Comparison of ENCODE assay signal across 28 cellular contexts in the genomic region with DNA sequence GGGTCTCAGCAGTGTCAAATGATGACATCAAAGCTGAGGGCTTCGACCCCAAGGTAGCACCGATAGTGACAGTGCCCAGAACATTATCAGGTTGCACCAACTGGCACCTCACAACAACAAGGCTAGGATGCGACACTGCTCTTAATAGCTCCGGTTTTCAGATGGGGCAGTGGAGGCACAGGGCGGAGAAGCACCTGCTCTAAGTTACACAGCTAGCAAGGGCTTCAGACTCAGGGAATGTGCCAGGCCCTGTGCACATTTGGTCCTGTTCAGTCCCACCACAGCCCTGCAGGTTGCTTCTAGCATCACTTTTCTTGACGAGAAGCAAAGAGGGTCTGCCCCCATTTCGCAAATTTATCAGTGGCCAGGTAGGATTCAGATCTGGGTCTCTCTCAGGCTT.
DNase-seq lines count a peak whose midpoint lies in the region; ATAC-seq lines count a peak whose summit lies in the region.
"Had no signal": no experiment of that assay in that cellular context is flagged by ENCODE, and none has a peak within 500 bp of the region (broad histone marks: within the 10 kb centered on the region; RNA-seq: fewer than 3 reads in every experiment).

No MANE protein-coding gene starts in this region.

- no peak for ATAC-seq in CD4-positive, CD25-positive, alpha-beta regulatory T cell (ENCODE audit: low read depth in 2 of 2)
- ATAC-seq in stimulated activated effector memory CD8-positive, alpha-beta T cell treated with anti-CD3 and anti-CD28 coated beads, Interleukin-12 subunit alpha, Interleukin-12 subunit beta, amount 100 ng/mL, for 72 hours = no peak
- no peak for ATAC-seq in HG03571 (IDR thresholded peaks at IDR 0.05; ENCODE audit: unreplicated experiment)
- ATAC-seq: gastroesophageal sphincter, GM23338, natural killer cell had no signal

- peaks cover 3% of the 10 kb centered on the region for H3K36me3 ChIP-seq in CD4-positive, CD25-positive, alpha-beta regulatory T cell (ENCODE audit: control insufficient read depth, insufficient read depth, low read length)
- H3K36me3 ChIP-seq: gastroesophageal sphincter had no signal

- H3K4me1 Mint-ChIP-seq in activated CD4-positive, alpha-beta memory T cell treated with anti-CD3 and anti-CD28 coated beads for 36 hours (ENCODE audit: low read depth) = peaks cover 68% of the 10 kb centered on the region
- peaks cover 68% of the 10 kb centered on the region for H3K4me1 Mint-ChIP-seq in activated CD4-positive, alpha-beta memory T cell treated with anti-CD3 and anti-CD28 coated beads, Interleukin-2, amount 10 ng/mL, durations not matched to agents 7 days and 5 days
- H3K4me1 Mint-ChIP-seq in CD4-positive, CD25-positive, alpha-beta regulatory T cell = peaks cover 20 to 82% (median 44%) of the 10 kb centered on the region in 4 donors
- peaks cover 55% of the 10 kb centered on the region for H3K4me1 Mint-ChIP-seq in stimulated activated effector memory CD8-positive, alpha-beta T cell treated with anti-CD3 and anti-CD28 coated beads, Interleukin-12 subunit alpha, Interleukin-12 subunit beta, amount 100 ng/mL, for 72 hours

- no peak overlapping the region for H3K4me3 ChIP-seq in CD4-positive, CD25-positive, alpha-beta regulatory T cell (ENCODE audit: low read depth, low read length)
- H3K4me3 ChIP-seq: gastroesophageal sphincter, GM23338, MG63, SK-N-MC, spleen had no signal

- no peaks in the 10 kb centered on the region for H3K27me3 ChIP-seq in CD4-positive, CD25-positive, alpha-beta regulatory T cell (ENCODE audit: control insufficient read depth, insufficient read depth, low read length)
- H3K27me3 ChIP-seq: gastroesophageal sphincter, MG63, spleen had no signal

- H3K36me3 Mint-ChIP-seq in activated CD4-positive, alpha-beta memory T cell treated with anti-CD3 and anti-CD28 coated beads for 36 hours = peaks cover 18% of the 10 kb centered on the region
- H3K36me3 Mint-ChIP-seq in activated CD4-positive, alpha-beta memory T cell treated with anti-CD3 and anti-CD28 coated beads, Interleukin-2, amount 10 ng/mL, durations not matched to agents 7 days and 5 days (ENCODE audit: low read depth) = peaks cover 71% of the 10 kb centered on the region
- H3K36me3 Mint-ChIP-seq in CD4-positive, CD25-positive, alpha-beta regulatory T cell = peaks cover 54% of the 10 kb centered on the region
- peaks cover 22% of the 10 kb centered on the region for H3K36me3 Mint-ChIP-seq in stimulated activated effector memory CD8-positive, alpha-beta T cell treated with anti-CD3 and anti-CD28 coated beads, Interleukin-12 subunit alpha, Interleukin-12 subunit beta, amount 100 ng/mL, for 72 hours
- H3K36me3 Mint-ChIP-seq: natural killer cell had no signal

- H3K9me3 ChIP-seq in CD4-positive, CD25-positive, alpha-beta regulatory T cell (ENCODE audit: control insufficient read depth in 2 of 2, low read length in 2 of 2) = no peaks in the 10 kb centered on the region
- H3K9me3 ChIP-seq: gastroesophageal sphincter had no signal

- CTCF ChIA-PET in activated CD4-positive, alpha-beta memory T cell treated with anti-CD3 and anti-CD28 coated beads for 36 hours (lab: Charles Lee) = interaction anchor here (1.1 to 10.4 kb wide), 4 partner anchors 10 to 25 kb away, joined by 4 to 60 read pairs (median 14); no protein-coding TSS in a partner anchor
- CTCF ChIA-PET in activated CD4-positive, alpha-beta memory T cell treated with anti-CD3 and anti-CD28 coated beads, Interleukin-2, amount 10 ng/mL, durations not matched to agents 7 days and 5 days (lab: Charles Lee) = interaction anchor here (1.5 to 2.6 kb wide), 2 partner anchors 10 to 15 kb away, joined by 3 to 14 read pairs; no protein-coding TSS in a partner anchor

- DNase-seq in activated CD4-positive, alpha-beta memory T cell treated with anti-CD3 and anti-CD28 coated beads for 36 hours = peak; percentile 6
- DNase-seq in activated CD4-positive, alpha-beta memory T cell treated with anti-CD3 and anti-CD28 coated beads, Interleukin-2, amount 10 ng/mL, durations not matched to agents 7 days and 5 days = no peak
- DNase-seq in CD4-positive, CD25-positive, alpha-beta regulatory T cell = no peak
- peak; percentile 16 for DNase-seq in mesenteric fat pad (ENCODE audit: low spot score)
- DNase-seq in stimulated activated effector memory CD8-positive, alpha-beta T cell treated with anti-CD3 and anti-CD28 coated beads, Interleukin-12 subunit alpha, Interleukin-12 subunit beta, amount 100 ng/mL, for 72 hours (ENCODE audit: low spot score in 2 of 2) = no peak
- DNase-seq in stimulated activated CD4-positive, alpha-beta T cell treated with anti-CD3 and anti-CD28 coated beads, Interleukin-4, amount 100 ng/mL, for 1 hour = no peak
- no peak for DNase-seq in H4 (ENCODE audit: low spot score)
- DNase-seq: activated CD4-positive, alpha-beta T cell treated with anti-CD3 and anti-CD28 coated beads for 48 hours; activated effector memory CD4-positive, alpha-beta T cell treated with Interleukin-2 at 50 U/mL for 16 hours; activated naive CD8-positive, alpha-beta T cell treated with anti-CD3 and anti-CD28 coated beads, Interleukin-2, amount 50 U/mL, for 24 hours; AML-193; dermis blood vessel endothelial cell; DMS153; HFFc6; hypothalamus; immature natural killer cell; KG1; mesendoderm; MG63; natural killer cell; NCI-H1105 treated with DMSO at 0.1 percent for 48 hours; NCI-H345; NCI-H748 treated with DMSO at 0.1 percent for 48 hours; spleen had no signal

- H3K4me3 Mint-ChIP-seq in activated CD4-positive, alpha-beta memory T cell treated with anti-CD3 and anti-CD28 coated beads for 36 hours = no peak overlapping the region
- H3K4me3 Mint-ChIP-seq in activated CD4-positive, alpha-beta memory T cell treated with anti-CD3 and anti-CD28 coated beads, Interleukin-2, amount 10 ng/mL, durations not matched to agents 7 days and 5 days = no peak overlapping the region
- H3K4me3 Mint-ChIP-seq in CD4-positive, CD25-positive, alpha-beta regulatory T cell = peak overlapping the region in 1 of 4 donors; percentile 33
- no peak overlapping the region for H3K4me3 Mint-ChIP-seq in stimulated activated effector memory CD8-positive, alpha-beta T cell treated with anti-CD3 and anti-CD28 coated beads, Interleukin-12 subunit alpha, Interleukin-12 subunit beta, amount 100 ng/mL, for 72 hours
- H3K4me3 Mint-ChIP-seq: activated naive CD8-positive, alpha-beta T cell treated with anti-CD3 and anti-CD28 coated beads, Interleukin-2, amount 50 U/mL, for 24 hours; GM23338; HFFc6; immature natural killer cell; natural killer cell had no signal

- H3K9me3 Mint-ChIP-seq in activated CD4-positive, alpha-beta memory T cell treated with anti-CD3 and anti-CD28 coated beads for 36 hours = peaks cover 17% of the 10 kb centered on the region
- H3K9me3 Mint-ChIP-seq in activated CD4-positive, alpha-beta memory T cell treated with anti-CD3 and anti-CD28 coated beads, Interleukin-2, amount 10 ng/mL, durations not matched to agents 7 days and 5 days = peaks cover 12% of the 10 kb centered on the region
- peaks cover 0 to 3% (median 0%) of the 10 kb centered on the region in 7 donors for H3K9me3 Mint-ChIP-seq in CD4-positive, CD25-positive, alpha-beta regulatory T cell
- peaks cover 3% of the 10 kb centered on the region for H3K9me3 Mint-ChIP-seq in stimulated activated effector memory CD8-positive, alpha-beta T cell treated with anti-CD3 and anti-CD28 coated beads, Interleukin-12 subunit alpha, Interleukin-12 subunit beta, amount 100 ng/mL, for 72 hours
- H3K9me3 Mint-ChIP-seq: GM23338, natural killer cell had no signal

- no peak overlapping the region for H3K27ac Mint-ChIP-seq in activated CD4-positive, alpha-beta memory T cell treated with anti-CD3 and anti-CD28 coated beads for 36 hours
- no peak overlapping the region for H3K27ac Mint-ChIP-seq in activated CD4-positive, alpha-beta memory T cell treated with anti-CD3 and anti-CD28 coated beads, Interleukin-2, amount 10 ng/mL, durations not matched to agents 7 days and 5 days
- H3K27ac Mint-ChIP-seq in CD4-positive, CD25-positive, alpha-beta regulatory T cell = peak overlapping the region in 2 of 3 donors; percentile 46 to 75
- H3K27ac Mint-ChIP-seq in stimulated activated effector memory CD8-positive, alpha-beta T cell treated with anti-CD3 and anti-CD28 coated beads, Interleukin-12 subunit alpha, Interleukin-12 subunit beta, amount 100 ng/mL, for 72 hours = peak overlapping the region; percentile 88

- intact Hi-C loops in activated CD4-positive, alpha-beta memory T cell treated with anti-CD3 and anti-CD28 coated beads for 36 hours (cut with micrococcal nuclease) = no loop called here

- H3K27me3 Mint-ChIP-seq in activated CD4-positive, alpha-beta memory T cell treated with anti-CD3 and anti-CD28 coated beads for 36 hours = no peaks in the 10 kb centered on the region
- no peaks in the 10 kb centered on the region for H3K27me3 Mint-ChIP-seq in activated CD4-positive, alpha-beta memory T cell treated with anti-CD3 and anti-CD28 coated beads, Interleukin-2, amount 10 ng/mL, durations not matched to agents 7 days and 5 days
- no peaks in the 10 kb centered on the region for H3K27me3 Mint-ChIP-seq in CD4-positive, CD25-positive, alpha-beta regulatory T cell
- H3K27me3 Mint-ChIP-seq: activated naive CD8-positive, alpha-beta T cell treated with anti-CD3 and anti-CD28 coated beads, Interleukin-2, amount 50 U/mL, for 24 hours had no signal

- no peak overlapping the region for H3K27ac ChIP-seq in CD4-positive, CD25-positive, alpha-beta regulatory T cell (ENCODE audit: insufficient read depth, low read length, poor library complexity, severe bottlenecking)
- H3K27ac ChIP-seq: gastroesophageal sphincter, SK-N-MC had no signal

- POLR2A ChIA-PET in activated CD4-positive, alpha-beta memory T cell treated with anti-CD3 and anti-CD28 coated beads for 36 hours (lab: Charles Lee) = no interaction called here
- POLR2A ChIA-PET in activated CD4-positive, alpha-beta memory T cell treated with anti-CD3 and anti-CD28 coated beads, Interleukin-2, amount 10 ng/mL, durations not matched to agents 7 days and 5 days (lab: Charles Lee) = interaction anchor here (1.1 kb wide), 1 partner anchor 9 kb away, joined by 3 read pairs; no protein-coding TSS in a partner anchor

- H3K4me1 ChIP-seq in CD4-positive, CD25-positive, alpha-beta regulatory T cell (ENCODE audit: control insufficient read depth, insufficient read depth, low read length, poor library complexity, severe bottlenecking) = peaks cover 11% of the 10 kb centered on the region

Comparison
In these comparisons a context has a peak if more than half of its experiments do, and no peak if none do; other contexts are left out.
1. DNase-seq: peak in activated CD4-positive, alpha-beta memory T cell treated with anti-CD3 and anti-CD28 coated beads for 36 hours (single experiment) and mesenteric fat pad (single experiment); none in activated CD4-positive, alpha-beta memory T cell treated with anti-CD3 and anti-CD28 coated beads, Interleukin-2, amount 10 ng/mL, durations not matched to agents 7 days and 5 days (single experiment), CD4-positive, CD25-positive, alpha-beta regulatory T cell (0 of 3), stimulated activated effector memory CD8-positive, alpha-beta T cell treated with anti-CD3 and anti-CD28 coated beads, Interleukin-12 subunit alpha, Interleukin-12 subunit beta, amount 100 ng/mL, for 72 hours (0 of 2), stimulated activated CD4-positive, alpha-beta T cell treated with anti-CD3 and anti-CD28 coated beads, Interleukin-4, amount 100 ng/mL, for 1 hour (single experiment) and H4 (single experiment).
2. H3K27ac Mint-ChIP-seq: peak in CD4-positive, CD25-positive, alpha-beta regulatory T cell (2 of 3) and stimulated activated effector memory CD8-positive, alpha-beta T cell treated with anti-CD3 and anti-CD28 coated beads, Interleukin-12 subunit alpha, Interleukin-12 subunit beta, amount 100 ng/mL, for 72 hours (single experiment); none in activated CD4-positive, alpha-beta memory T cell treated with anti-CD3 and anti-CD28 coated beads for 36 hours (single experiment) and activated CD4-positive, alpha-beta memory T cell treated with anti-CD3 and anti-CD28 coated beads, Interleukin-2, amount 10 ng/mL, durations not matched to agents 7 days and 5 days (single experiment).